Comparison of ENCODE assay signal across 8 cellular contexts in genomic region chr6:8070718-8071117, GRCh38.
"Had no signal": no experiment of that assay in that cellular context is flagged by ENCODE, and none has a peak within 500 bp of the region (broad histone marks: within the 10 kb centered on the region; RNA-seq: fewer than 3 reads in every experiment).

No MANE protein-coding gene starts in this region.

- DNase-seq: H9, HCEC 1CT, HFFc6, IMR-90, KG1 had no signal

- H3K9me3 Mint-ChIP-seq: GM23338, H9, HFFc6 had no signal

- H3K27ac ChIP-seq: HL-60 had no signal

- H3K4me3 Mint-ChIP-seq: GM23338, H9, HFFc6 had no signal

- H3K4me3 ChIP-seq: GM23338, K562 had no signal

- ATAC-seq: GM23338, K562 had no signal

- H3K27ac Mint-ChIP-seq: GM23338, H9, HFFc6 had no signal
